In the genomic region with DNA sequence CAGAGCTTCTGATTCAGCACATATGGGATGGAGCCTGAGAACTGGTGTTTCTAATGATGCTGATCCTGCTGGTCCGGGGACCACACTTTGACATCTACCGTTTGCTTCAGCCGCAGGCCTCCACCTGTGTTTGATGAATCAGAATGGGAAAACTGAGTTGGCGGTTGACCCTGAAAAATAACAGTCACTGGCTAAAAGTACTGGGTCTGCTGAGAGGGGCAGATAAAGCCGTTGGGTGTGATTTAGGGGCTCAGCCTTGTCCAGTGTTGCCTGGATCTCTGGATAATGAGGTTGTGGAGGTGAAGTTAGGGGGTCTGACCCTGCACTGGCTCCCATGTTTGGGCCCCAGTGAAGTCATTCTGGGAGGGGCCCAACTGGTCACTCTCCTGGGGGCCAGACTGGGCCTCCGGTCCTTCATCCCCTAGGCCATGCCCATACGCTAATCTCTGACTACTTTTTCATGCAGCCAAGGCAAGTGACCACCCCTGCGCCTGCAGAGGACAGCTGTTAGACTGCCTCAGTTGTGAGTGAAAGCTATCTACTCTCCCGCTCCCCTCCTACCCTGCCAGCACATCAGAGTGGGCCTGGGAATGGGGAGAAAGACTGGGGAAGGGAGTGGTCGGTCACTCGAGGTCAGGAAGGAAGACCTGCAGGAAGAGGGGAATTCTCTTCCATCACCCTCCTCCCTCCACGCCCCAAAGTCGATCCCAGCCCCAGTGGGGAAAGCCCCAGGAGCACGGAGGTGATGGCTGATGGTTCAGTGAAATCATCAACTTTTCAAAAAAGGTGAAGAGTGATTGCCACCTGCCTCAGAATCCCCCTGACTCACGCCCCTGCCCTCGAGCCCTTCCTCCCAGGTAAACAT, we compare ENCODE assay signal across 15 cellular contexts. TPM values are rescaled to one million over a fixed set of nuclear protein-coding genes. Genes with fewer than 3 reads are reported as not detected.
DNase-seq lines count a peak whose midpoint lies in the region; ATAC-seq, FAIRE-seq and TF ChIP-seq lines count a peak whose summit lies in the region.
"Had no signal": no experiment of that assay in that cellular context is flagged by ENCODE, and none has a peak within 500 bp of the region (broad histone marks: within the 10 kb centered on the region; RNA-seq: fewer than 3 reads in every experiment).

No MANE protein-coding gene starts in this region.

- H3K9me3 ChIP-seq in endodermal cell (ENCODE audit: control insufficient read depth, low read length) = no peaks in the 10 kb centered on the region
- H3K9me3 ChIP-seq in CD8-positive, alpha-beta memory T cell (ENCODE audit: low read length) = no peaks in the 10 kb centered on the region

- ATAC-seq in GM21360 (IDR thresholded peaks at IDR 0.05; ENCODE audit: unreplicated experiment) = peak; percentile 41
- ATAC-seq in HG03432 (IDR thresholded peaks at IDR 0.05; ENCODE audit: unreplicated experiment) = peak; percentile 33
- ATAC-seq: CD8-positive, alpha-beta T cell had no signal

- POLR2A ChIA-PET in CD8-positive, alpha-beta memory T cell (lab: Charles Lee) = no interaction called here

- H3K27ac Mint-ChIP-seq in endodermal cell = no peak overlapping the region
- H3K27ac Mint-ChIP-seq in CD8-positive, alpha-beta memory T cell = no peak overlapping the region
- H3K27ac Mint-ChIP-seq: CD8-positive, alpha-beta T cell had no signal

- CTCF ChIA-PET in CD8-positive, alpha-beta memory T cell (lab: Charles Lee) = no interaction called here

- no peak overlapping the region for H3K9ac ChIP-seq in endodermal cell (ENCODE audit: extremely low read depth, low read length, poor library complexity, severe bottlenecking)

- no peaks in the 10 kb centered on the region for H3K27me3 ChIP-seq in endodermal cell (ENCODE audit: control insufficient read depth, insufficient read depth, low read length, poor library complexity, severe bottlenecking)
- no peaks in the 10 kb centered on the region for H3K27me3 ChIP-seq in CD8-positive, alpha-beta memory T cell (ENCODE audit: insufficient read depth, low read length, poor library complexity, severe bottlenecking)
- H3K27me3 ChIP-seq: cardiac muscle cell had no signal

- no peaks in the 10 kb centered on the region for H3K9me3 Mint-ChIP-seq in endodermal cell
- no peaks in the 10 kb centered on the region for H3K9me3 Mint-ChIP-seq in CD8-positive, alpha-beta memory T cell
- H3K9me3 Mint-ChIP-seq: CD8-positive, alpha-beta T cell had no signal

- no peaks in the 10 kb centered on the region for H3K4me1 ChIP-seq in endodermal cell (ENCODE audit: control insufficient read depth, insufficient read depth, low read length)
- H3K4me1 ChIP-seq in CD8-positive, alpha-beta memory T cell (ENCODE audit: insufficient read depth, low read length) = no peaks in the 10 kb centered on the region

- H3K4me3 Mint-ChIP-seq in endodermal cell = no peak overlapping the region
- H3K4me3 Mint-ChIP-seq in CD8-positive, alpha-beta memory T cell = no peak overlapping the region
- H3K4me3 Mint-ChIP-seq: CD8-positive, alpha-beta T cell had no signal

- WGBS in endodermal cell (ENCODE audit: insufficient coverage in 1 of 2, insufficient read length in 1 of 2), 2 experiments = 85 to 96% methylated on average over 8 to 15 of the region's 16 CpGs

- peaks cover 5% of the 10 kb centered on the region for H3K36me3 ChIP-seq in endodermal cell (ENCODE audit: control insufficient read depth, insufficient read depth, low read length)
- H3K36me3 ChIP-seq in CD8-positive, alpha-beta memory T cell (ENCODE audit: insufficient read depth, low read length) = no peaks in the 10 kb centered on the region
- H3K36me3 ChIP-seq: cardiac muscle cell had no signal

- H3K27me3 Mint-ChIP-seq in endodermal cell (ENCODE audit: insufficient read depth) = no peaks in the 10 kb centered on the region
- H3K27me3 Mint-ChIP-seq in CD8-positive, alpha-beta memory T cell = peaks cover 6 to 20% of the 10 kb centered on the region in 2 donors

- no peak overlapping the region for H3K27ac ChIP-seq in endodermal cell (ENCODE audit: low read depth, low read length)
- no peak overlapping the region for H3K27ac ChIP-seq in CD8-positive, alpha-beta memory T cell (ENCODE audit: low read depth, low read length)
- H3K27ac ChIP-seq: cardiac muscle cell, epithelial cell of prostate, HL-60 had no signal

- H3K4me1 Mint-ChIP-seq in endodermal cell = no peaks in the 10 kb centered on the region
- peaks cover 0 to 4% (median 0%) of the 10 kb centered on the region in 3 donors for H3K4me1 Mint-ChIP-seq in CD8-positive, alpha-beta memory T cell

- H3K4me3 ChIP-seq in endodermal cell (ENCODE audit: low read length) = no peak overlapping the region
- no peak overlapping the region for H3K4me3 ChIP-seq in CD8-positive, alpha-beta memory T cell (ENCODE audit: low read length)
- H3K4me3 ChIP-seq: cardiac muscle cell had no signal

- no peak for TF ChIP-seq CTCF in endodermal cell (conservative IDR thresholded peaks at IDR 0.05)

- DNase-seq in GM18507 (ENCODE audit: extremely low spot score, insufficient read length, low read depth) = no peak
- peak; percentile 39 for DNase-seq in endodermal cell
- no peak for DNase-seq in superior temporal gyrus (ENCODE audit: extremely low spot score)
- no peak for DNase-seq in DMS79 treated with DMSO at 0.1 percent for 48 hours (lab: John Stamatoyannopoulos, UW)
- DNase-seq in NCI-H1105 (lab: John Stamatoyannopoulos, UW) = no peak
- no peak for DNase-seq in CD8-positive, alpha-beta memory T cell
- DNase-seq: activated CD4-positive, CD25-positive, alpha-beta regulatory T cell; mesenchymal stem cell; NCI-H774 had no signal

- peak; percentile 60 for FAIRE-seq in GM18507 (lab: Jason Lieb, UNC)

- H3K36me3 Mint-ChIP-seq in endodermal cell (ENCODE audit: low read depth) = peaks cover 34% of the 10 kb centered on the region
- H3K36me3 Mint-ChIP-seq in CD8-positive, alpha-beta memory T cell = peaks cover 0 to 2% (median 0%) of the 10 kb centered on the region in 3 donors
- H3K36me3 Mint-ChIP-seq: CD8-positive, alpha-beta T cell had no signal

RNA-seq across cellular contexts. Expression of gene VASH2, which starts 27.7 kb away (rescaled TPM):
- total RNA-seq in endodermal cell = 10 to 100 TPM; 13.7 to 30.2 TPM
- 22.4 TPM for polyA plus RNA-seq in endodermal cell (2013, experiment 1 of 2)
- 18.2 TPM for polyA plus RNA-seq in endodermal cell (2013, experiment 2 of 2)
- total RNA-seq in CD8-positive, alpha-beta memory T cell = under 1 TPM; 0.07 to 0.18 TPM
- not detected for polyA plus RNA-seq in CD8-positive, alpha-beta memory T cell
- total RNA-seq: CD8-positive, alpha-beta T cell had no signal

RNA-seq across cellular contexts. Expression of gene ANGEL2, which starts 37.7 kb away (rescaled TPM):
- 10 to 100 TPM; 55.8 to 60.4 TPM for total RNA-seq in endodermal cell
- 29.9 TPM for polyA plus RNA-seq in endodermal cell (2013, experiment 1 of 2)
- polyA plus RNA-seq in endodermal cell (2013, experiment 2 of 2) = 31.7 TPM
- 10 to 100 TPM; 41.2 to 42.5 TPM for total RNA-seq in CD8-positive, alpha-beta memory T cell
- 32.1 TPM for polyA plus RNA-seq in CD8-positive, alpha-beta memory T cell

Comparison
In these comparisons a context has a peak if more than half of its experiments do, and no peak if none do; other contexts are left out.
1. RNA of gene VASH2, which starts 27.7 kb away (total RNA-seq): 13.7 to 30.2 TPM in endodermal cell; 0.07 to 0.18 TPM in CD8-positive, alpha-beta memory T cell; every median in the first group is over 10 times any median in the second.